20 cellular contexts compared by ENCODE assay signal in the genomic region with DNA sequence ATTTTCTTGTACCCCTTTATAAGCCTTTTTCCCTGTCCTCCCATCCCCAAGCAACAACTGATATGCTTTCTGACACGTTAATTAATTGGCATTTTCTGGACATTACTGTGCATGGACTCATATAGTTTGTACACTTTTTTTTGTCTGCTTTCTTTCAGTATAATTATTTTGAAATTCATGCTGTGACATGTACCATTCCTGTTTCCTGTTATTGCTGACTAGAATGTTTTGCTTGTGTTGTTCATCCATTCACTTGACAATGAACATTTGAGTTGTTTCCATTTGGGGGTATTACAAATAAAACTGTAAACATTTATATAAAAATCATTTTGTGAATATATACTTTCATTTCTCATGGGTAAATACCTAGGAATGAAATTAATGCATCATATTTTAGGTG. TPM values are rescaled to one million over a fixed set of nuclear protein-coding genes. Genes with fewer than 3 reads are reported as not detected.
DNase-seq lines count a peak whose midpoint lies in the region; ATAC-seq, FAIRE-seq and TF ChIP-seq lines count a peak whose summit lies in the region.
"Had no signal": no experiment of that assay in that cellular context is flagged by ENCODE, and none has a peak within 500 bp of the region (broad histone marks: within the 10 kb centered on the region; RNA-seq: fewer than 3 reads in every experiment).

No MANE protein-coding gene starts in this region.

- no peak overlapping the region for H3K27ac ChIP-seq in HepG2 (ENCODE audit: extremely low read length, insufficient read depth, low read length)
- H3K27ac ChIP-seq in right lobe of liver, result no peak overlapping the region
- H3K27ac ChIP-seq in epithelial cell of prostate, result peak overlapping the region; percentile 9
- H3K27ac ChIP-seq in upper lobe of left lung, result no peak overlapping the region

- H3K79me2 ChIP-seq in HepG2 (ENCODE audit: insufficient read depth, low read length), result no peaks in the 10 kb centered on the region

- DNase-seq in HepG2 (ENCODE audit: low spot score) (no peak), right lobe of liver (no peak), choroid plexus epithelial cell (ENCODE audit: low read depth) (peak; percentile 5), epithelial cell of prostate (ENCODE audit: low read depth, low spot score) (no peak), upper lobe of left lung (no peak)
- no peak for DNase-seq in activated naive CD4-positive, alpha-beta T cell (lab: John Stamatoyannopoulos, UW)
- DNase-seq: 8988T; BE2C; C1 segment of cervical spinal cord; CD4-positive, CD25-positive, alpha-beta regulatory T cell; CD8-positive, alpha-beta memory T cell; COR-L47; GOT3; H7; HFFc6 had no signal

- no peaks in the 10 kb centered on the region for H3K36me3 ChIP-seq in HepG2 (replicated peaks in 1 of 2; ENCODE audit: control insufficient read depth in 1 of 2, insufficient read depth in 2 of 2, low read length in 2 of 2)
- H3K36me3 ChIP-seq in right lobe of liver, result no peaks in the 10 kb centered on the region
- H3K36me3 ChIP-seq in upper lobe of left lung, result no peaks in the 10 kb centered on the region
- H3K36me3 ChIP-seq: BE2C had no signal

- no peak for FAIRE-seq in HepG2 (lab: Jason Lieb, UNC)
- FAIRE-seq: G401.6, GM12891, HTR-8/SVneo had no signal

- TF ChIP-seq EP300 in HepG2 (IDR thresholded peaks at IDR 0.05; ENCODE audit: low read depth in 2 of 2, low read length in 2 of 2) (no peak), HepG2 (CRISPR knock-in tag; IDR thresholded peaks at IDR 0.05; ENCODE audit: borderline replicate concordance) (no peak), upper lobe of left lung (IDR thresholded peaks at IDR 0.05) (no peak)

- CTCF ChIA-PET in HepG2 (lab: Yijun Ruan, JAX; ENCODE audit: low intra/inter-chr PET ratio, low total read pairs), result no interaction called here

- TF ChIP-seq RAD21 in HepG2 (CRISPR knock-in tag; IDR thresholded peaks at IDR 0.05), result no peak

- TF ChIP-seq POLR2A in HepG2 (IDR thresholded peaks at IDR 0.05; ENCODE audit: insufficient read depth in 1 of 2, low read depth in 2 of 2, low read length in 2 of 2), result no peak
- TF ChIP-seq POLR2A in right lobe of liver (IDR thresholded peaks at IDR 0.05), result no peak
- TF ChIP-seq POLR2A in upper lobe of left lung (IDR thresholded peaks at IDR 0.05), result no peak

- no peak overlapping the region for H2AFZ ChIP-seq in HepG2 (ENCODE audit: low read length)

- BruUV-seq in HepG2 (replicated peaks; lab: Mats Ljungman, UMichigan), result no TSS peak

- WGBS in HepG2 (ENCODE audit: low lambda C conversion rate), result 2% methylated on average over 1 of the region's 1 CpG
- 55% methylated on average over 1 of the region's 1 CpG for WGBS in right lobe of liver (ENCODE audit: insufficient coverage, low coverage, low lambda C conversion rate, missing lambda C conversion rate)
- WGBS in upper lobe of left lung, 2 donors, result 75 to 87% methylated on average over 1 of the region's 1 CpG

- no peak overlapping the region for H3K4me2 ChIP-seq in HepG2 (ENCODE audit: low read depth, low read length)

- H3K9ac ChIP-seq in HepG2 (ENCODE audit: insufficient read depth, low read depth, low read length), result no peak overlapping the region

- no peaks in the 10 kb centered on the region for H3K9me3 ChIP-seq in HepG2 (ENCODE audit: low read length)
- no peaks in the 10 kb centered on the region for H3K9me3 ChIP-seq in right lobe of liver
- no peaks in the 10 kb centered on the region for H3K9me3 ChIP-seq in upper lobe of left lung
- H3K9me3 ChIP-seq: BE2C had no signal

- POLR2A ChIA-PET in HepG2 (lab: Yijun Ruan, JAX), result no interaction called here

- H3K4me1 ChIP-seq in HepG2 (ENCODE audit: insufficient read depth, low read length) (no peaks in the 10 kb centered on the region), right lobe of liver (no peaks in the 10 kb centered on the region), upper lobe of left lung (no peaks in the 10 kb centered on the region)
- H3K4me1 ChIP-seq: BE2C had no signal

- intact Hi-C loops in HepG2 (cut with micrococcal nuclease; ENCODE audit: unreplicated experiment) (no loop called here), right lobe of liver (cut with DNase I) (no loop called here)

- H3K4me3 ChIP-seq in HepG2 (replicated peaks in 1 of 3; ENCODE audit: insufficient read depth in 1 of 3, low read depth in 2 of 3, low read length in 3 of 3), result no peak overlapping the region
- no peak overlapping the region for H3K4me3 ChIP-seq in right lobe of liver
- no peak overlapping the region for H3K4me3 ChIP-seq in choroid plexus epithelial cell (ENCODE audit: low read depth, low read length)
- H3K4me3 ChIP-seq in upper lobe of left lung, result no peak overlapping the region

- H3K27me3 ChIP-seq in HepG2 (ENCODE audit: control insufficient read depth in 1 of 2, insufficient read depth in 2 of 2, low read length in 2 of 2) (peaks cover 0 to 3% of the 10 kb centered on the region in 2 experiments; a peak in 2 of 5 replicates), right lobe of liver (no peaks in the 10 kb centered on the region), upper lobe of left lung (no peaks in the 10 kb centered on the region)
- H3K27me3 ChIP-seq: BE2C had no signal

- in situ Hi-C loops in HepG2 (cut with HindIII; ENCODE audit: extremely low pct_ligation_motif_present, low pct_unique_long_range_greater_than_20kb), result no loop called here

- no peak for TF ChIP-seq CTCF in HepG2 (CRISPR knock-in tag; IDR thresholded peaks at IDR 0.05)
- TF ChIP-seq CTCF in right lobe of liver (IDR thresholded peaks at IDR 0.05), result no peak
- TF ChIP-seq CTCF in choroid plexus epithelial cell (conservative IDR thresholded peaks at IDR 0.05; ENCODE audit: low read depth, low read length), result no peak
- TF ChIP-seq CTCF in upper lobe of left lung (IDR thresholded peaks at IDR 0.05), result no peak

- no peaks in the 10 kb centered on the region for H4K20me1 ChIP-seq in HepG2 (ENCODE audit: insufficient read depth, low read length)

- ATAC-seq in HepG2, result no peak
- ATAC-seq in right lobe of liver, result no peak
- ATAC-seq in HG02973 (IDR thresholded peaks at IDR 0.05; ENCODE audit: unreplicated experiment), result no peak
- ATAC-seq in upper lobe of left lung (ENCODE audit: low FRiP score in 2 of 2), result no peak
- ATAC-seq: HCT116 had no signal

TF ChIP-seq in HepG2, 621 proteins besides CTCF, POLR2A, EP300 and RAD21:
- TF ChIP-seq BCL6 (CRISPR knock-in tag; IDR thresholded peaks at IDR 0.05), result no peak
- TF ChIP-seq MAFF (IDR thresholded peaks at IDR 0.05; ENCODE audit: low read depth, low read length), result peak; percentile 66
- peak; percentile 57 to 64; a peak in 3 of 4 replicates for TF ChIP-seq MAFK (conservative IDR thresholded peaks at IDR 0.05 in 1 of 2, IDR thresholded peaks at IDR 0.05 in 1 of 2; ENCODE audit: low read length in 2 of 2)

RNA-seq across cellular contexts. Expression of a gene that starts 50.6 kb away (rescaled TPM):
- 37.1 and 45.0 TPM in 2 replicates for total RNA-seq in HepG2 (2016; rRNA removed; fragmentation: Illumina TruSeq; extraction: Trizol)
- total RNA-seq in HepG2 (2016; cell fraction: cytosol; rRNA removed; fragmentation: Illumina TruSeq; extraction: Trizol; ENCODE audit: low read depth), result 5.3 and 7.1 TPM in 2 replicates
- total RNA-seq in HepG2 (2016; cell fraction: insoluble cytoplasmic fraction; rRNA removed; fragmentation: Illumina TruSeq; extraction: Trizol), result 37.1 and 40.4 TPM in 2 replicates
- total RNA-seq in HepG2 (2016; cell fraction: membrane; rRNA removed; fragmentation: Illumina TruSeq; extraction: Trizol), result 16.1 and 20.2 TPM in 2 replicates
- total RNA-seq in HepG2 (2016; cell fraction: nucleus; rRNA removed; fragmentation: Illumina TruSeq; extraction: Trizol), result 100 TPM in 2 replicates
- polyA plus RNA-seq in HepG2 (2011; rRNA removed), result 54.6 and 70.9 TPM in 2 replicates
- 20.1 and 29.0 TPM in 2 replicates for polyA plus RNA-seq in HepG2 (2011; cell fraction: cytosol; rRNA removed)
- 53.4 and 70.4 TPM in 2 replicates for polyA plus RNA-seq in HepG2 (2011; cell fraction: nucleus; rRNA removed)
- polyA plus RNA-seq in HepG2 (2012), result 46.6 and 50.5 TPM in 2 replicates
- 4.2 and 4.3 TPM in 2 replicates for polyA plus RNA-seq in HepG2 (2016; cell fraction: cytosol; fragmentation: Illumina TruSeq; extraction: Trizol; ENCODE audit: low read depth)
- polyA plus RNA-seq in HepG2 (2016; cell fraction: insoluble cytoplasmic fraction; fragmentation: Illumina TruSeq; extraction: Trizol; ENCODE audit: low read depth), result 48.3 and 54.3 TPM in 2 replicates
- polyA plus RNA-seq in HepG2 (2016; cell fraction: membrane; fragmentation: Illumina TruSeq; extraction: Trizol; ENCODE audit: low read depth), result 11.1 and 13.9 TPM in 2 replicates
- 129 and 135 TPM in 2 replicates for polyA plus RNA-seq in HepG2 (2016; cell fraction: nucleus; fragmentation: Illumina TruSeq; extraction: Trizol; ENCODE audit: insufficient read depth, low read depth)
- polyA minus RNA-seq in HepG2 (2011; rRNA and poly(A)+ RNA removed; ENCODE audit: low replicate concordance), result 37.4 and 45.1 TPM in 2 replicates
- 20.8 and 30.1 TPM in 2 replicates for polyA minus RNA-seq in HepG2 (2011; cell fraction: cytosol; rRNA and poly(A)+ RNA removed)
- polyA minus RNA-seq in HepG2 (2011; cell fraction: nucleus; rRNA and poly(A)+ RNA removed), result 289 and 299 TPM in 2 replicates
- 10 to 100 TPM; 16.0 to 24.8 (median 20.1) TPM for total RNA-seq in right lobe of liver
- total RNA-seq in upper lobe of left lung, result 10 to 100 TPM; 40.9 to 79.5 (median 45.4) TPM
